ENCODE assay signal across 20 cellular contexts in genomic region chr2:178119181-178119922, GRCh38. TPM values are rescaled to one million over a fixed set of nuclear protein-coding genes. Genes with fewer than 3 reads are reported as not detected.
DNase-seq lines count a peak whose midpoint lies in the region; ATAC-seq and TF ChIP-seq lines count a peak whose summit lies in the region.
"Had no signal": no experiment of that assay in that cellular context is flagged by ENCODE, and none has a peak within 500 bp of the region (broad histone marks: within the 10 kb centered on the region; RNA-seq: fewer than 3 reads in every experiment).

No MANE protein-coding gene starts in this region.

- no peaks in the 10 kb centered on the region for H3K9me3 ChIP-seq in T-helper 17 cell (ENCODE audit: control insufficient read depth, low read length, poor library complexity, severe bottlenecking)
- H3K9me3 ChIP-seq in MG63: no peaks in the 10 kb centered on the region

- TF ChIP-seq CTCF in glutamatergic neuron (IDR thresholded peaks at IDR 0.05; ENCODE audit: partially characterized antibody, unreplicated experiment): no peak

- H3K9me3 Mint-ChIP-seq in glutamatergic neuron (ENCODE audit: unreplicated experiment): peaks cover 2% of the 10 kb centered on the region
- H3K9me3 Mint-ChIP-seq: CD14-positive monocyte, H9 had no signal

- H3K4me1 Mint-ChIP-seq in T-helper 17 cell (peaks cover 25% of the 10 kb centered on the region), glutamatergic neuron (ENCODE audit: low read depth, unreplicated experiment) (no peaks in the 10 kb centered on the region)
- H3K4me1 Mint-ChIP-seq: H9 had no signal

- peak overlapping the region; percentile 49 for H3K27ac Mint-ChIP-seq in T-helper 17 cell
- peak overlapping the region; percentile 18 for H3K27ac Mint-ChIP-seq in glutamatergic neuron (ENCODE audit: unreplicated experiment)
- H3K27ac Mint-ChIP-seq: H9 had no signal

- H3K4me3 ChIP-seq in MG63: no peak overlapping the region

- no peaks in the 10 kb centered on the region for H3K27me3 Mint-ChIP-seq in T-helper 17 cell
- H3K27me3 Mint-ChIP-seq in glutamatergic neuron (ENCODE audit: unreplicated experiment): peaks cover 3% of the 10 kb centered on the region

- H3K36me3 Mint-ChIP-seq in T-helper 17 cell (ENCODE audit: low read depth) (peaks cover 11% of the 10 kb centered on the region), glutamatergic neuron (ENCODE audit: unreplicated experiment) (no peaks in the 10 kb centered on the region)

- peaks cover 36% of the 10 kb centered on the region for H3K36me3 ChIP-seq in MG63

- no peak for ATAC-seq in T-helper 17 cell

- no peaks in the 10 kb centered on the region for H3K27me3 ChIP-seq in MG63

- in situ Hi-C loops in G401 (cut with HindIII; ENCODE audit: low sequenced_read_pairs): no loop called here

- DNase-seq in Ammon's horn (ENCODE audit: low spot score) (peak; percentile 46), G401 (ENCODE audit: low spot score) (peak; percentile 44), T-helper 17 cell (no peak), glutamatergic neuron (no peak), amniotic stem cell (lab: John Stamatoyannopoulos, UW) (no peak), MG63 (no peak), NCI-H1092 treated with DMSO at 0.1 percent for 48 hours (lab: John Stamatoyannopoulos, UW) (no peak)
- DNase-seq: ACHN, AML-193, GDM1, H9, MV-4-11, NCI-H1417 treated with DMSO at 0.1 percent for 48 hours, NCI-H2029 treated with DMSO at 0.1 percent for 48 hours, NCI-H446 treated with DMSO at 0.1 percent for 48 hours, NCI-H69, OCI-M1, Right ventricle myocardium superior had no signal

- H3K4me3 Mint-ChIP-seq in T-helper 17 cell (no peak overlapping the region), glutamatergic neuron (ENCODE audit: unreplicated experiment) (no peak overlapping the region)
- H3K4me3 Mint-ChIP-seq: CD14-positive monocyte, H9 had no signal

RNA-seq across cellular contexts. Expression of gene RBM45, which starts 7.1 kb away (rescaled TPM):
- 19.8 and 32.2 TPM in 2 replicates for total RNA-seq in G401 (2014; rRNA removed; shearing (Covaris generic))
- total RNA-seq in T-helper 17 cell (10 to 100 TPM in 1 of 2 donors, 1 to 10 TPM in 1; 6.0 to 10.4 TPM), glutamatergic neuron (ENCODE audit: unreplicated experiment) (15.3 TPM)
- total RNA-seq in MG63 (2014; rRNA removed; shearing (Covaris generic); ENCODE audit: low replicate concordance): 19.1 and 29.3 TPM in 2 replicates

RNA-seq across cellular contexts. Expression of gene PDE11A, which starts 46.8 kb away (rescaled TPM):
- total RNA-seq in G401 (2014; rRNA removed; shearing (Covaris generic)): 2.6 and 3.2 TPM in 2 replicates
- total RNA-seq in T-helper 17 cell: not detected
- total RNA-seq in glutamatergic neuron (ENCODE audit: unreplicated experiment): 0.27 TPM
- total RNA-seq in MG63 (2014; rRNA removed; shearing (Covaris generic); ENCODE audit: low replicate concordance): 0.13 and 0.25 TPM in 2 replicates
- total RNA-seq: LHCN-M2 had no signal

Comparison
In these comparisons a context has a peak if more than half of its experiments do, and no peak if none do; other contexts are left out.
1. DNase-seq: peak in Ammon's horn (single experiment) and G401 (single experiment); none in T-helper 17 cell (0 of 3), glutamatergic neuron (single experiment), amniotic stem cell (single experiment), MG63 (single experiment) and NCI-H1092 treated with DMSO at 0.1 percent for 48 hours (single experiment).